In genomic region chr15:68559342-68560310, GRCh38 we compare ENCODE assay signal across 1 cellular context.
TF ChIP-seq lines count a peak whose summit lies in the region.

No MANE protein-coding gene starts in this region.

TF ChIP-seq in GM12878, 131 proteins besides CTCF, POLR2A, EP300 and RAD21 (continued from another document and continues in another):
- TF ChIP-seq E2F8 (IDR thresholded peaks at IDR 0.05; ENCODE audit: low read depth, partially characterized antibody): no peak
- TF ChIP-seq ZBED1 (IDR thresholded peaks at IDR 0.05; ENCODE audit: borderline replicate concordance): no peak
- TF ChIP-seq MYB (IDR thresholded peaks at IDR 0.05; ENCODE audit: borderline replicate concordance, low read depth, low read length): no peak
- TF ChIP-seq MTA2 (IDR thresholded peaks at IDR 0.05; ENCODE audit: low read depth): no peak
- no peak for TF ChIP-seq ZNF384 (IDR thresholded peaks at IDR 0.05; ENCODE audit: borderline replicate concordance, low read depth, low read length)
- TF ChIP-seq WRNIP1 (IDR thresholded peaks at IDR 0.05; ENCODE audit: borderline replicate concordance, low read depth, low read length): no peak
- TF ChIP-seq, protein P1, sequence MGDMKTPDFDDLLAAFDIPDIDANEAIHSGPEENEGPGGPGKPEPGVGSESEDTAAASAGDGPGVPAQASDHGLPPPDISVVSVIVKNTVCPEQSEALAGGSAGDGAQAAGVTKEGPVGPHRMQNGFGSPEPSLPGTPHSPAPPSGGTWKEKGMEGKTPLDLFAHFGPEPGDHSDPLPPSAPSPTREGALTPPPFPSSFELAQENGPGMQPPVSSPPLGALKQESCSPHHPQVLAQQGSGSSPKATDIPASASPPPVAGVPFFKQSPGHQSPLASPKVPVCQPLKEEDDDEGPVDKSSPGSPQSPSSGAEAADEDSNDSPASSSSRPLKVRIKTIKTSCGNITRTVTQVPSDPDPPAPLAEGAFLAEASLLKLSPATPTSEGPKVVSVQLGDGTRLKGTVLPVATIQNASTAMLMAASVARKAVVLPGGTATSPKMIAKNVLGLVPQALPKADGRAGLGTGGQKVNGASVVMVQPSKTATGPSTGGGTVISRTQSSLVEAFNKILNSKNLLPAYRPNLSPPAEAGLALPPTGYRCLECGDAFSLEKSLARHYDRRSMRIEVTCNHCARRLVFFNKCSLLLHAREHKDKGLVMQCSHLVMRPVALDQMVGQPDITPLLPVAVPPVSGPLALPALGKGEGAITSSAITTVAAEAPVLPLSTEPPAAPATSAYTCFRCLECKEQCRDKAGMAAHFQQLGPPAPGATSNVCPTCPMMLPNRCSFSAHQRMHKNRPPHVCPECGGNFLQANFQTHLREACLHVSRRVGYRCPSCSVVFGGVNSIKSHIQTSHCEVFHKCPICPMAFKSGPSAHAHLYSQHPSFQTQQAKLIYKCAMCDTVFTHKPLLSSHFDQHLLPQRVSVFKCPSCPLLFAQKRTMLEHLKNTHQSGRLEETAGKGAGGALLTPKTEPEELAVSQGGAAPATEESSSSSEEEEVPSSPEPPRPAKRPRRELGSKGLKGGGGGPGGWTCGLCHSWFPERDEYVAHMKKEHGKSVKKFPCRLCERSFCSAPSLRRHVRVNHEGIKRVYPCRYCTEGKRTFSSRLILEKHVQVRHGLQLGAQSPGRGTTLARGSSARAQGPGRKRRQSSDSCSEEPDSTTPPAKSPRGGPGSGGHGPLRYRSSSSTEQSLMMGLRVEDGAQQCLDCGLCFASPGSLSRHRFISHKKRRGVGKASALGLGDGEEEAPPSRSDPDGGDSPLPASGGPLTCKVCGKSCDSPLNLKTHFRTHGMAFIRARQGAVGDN (IDR thresholded peaks at IDR 0.05): no peak
- no peak for TF ChIP-seq RCOR1 (conservative IDR thresholded peaks at IDR 0.05; ENCODE audit: low read depth, low read length)
- TF ChIP-seq, protein P2, sequence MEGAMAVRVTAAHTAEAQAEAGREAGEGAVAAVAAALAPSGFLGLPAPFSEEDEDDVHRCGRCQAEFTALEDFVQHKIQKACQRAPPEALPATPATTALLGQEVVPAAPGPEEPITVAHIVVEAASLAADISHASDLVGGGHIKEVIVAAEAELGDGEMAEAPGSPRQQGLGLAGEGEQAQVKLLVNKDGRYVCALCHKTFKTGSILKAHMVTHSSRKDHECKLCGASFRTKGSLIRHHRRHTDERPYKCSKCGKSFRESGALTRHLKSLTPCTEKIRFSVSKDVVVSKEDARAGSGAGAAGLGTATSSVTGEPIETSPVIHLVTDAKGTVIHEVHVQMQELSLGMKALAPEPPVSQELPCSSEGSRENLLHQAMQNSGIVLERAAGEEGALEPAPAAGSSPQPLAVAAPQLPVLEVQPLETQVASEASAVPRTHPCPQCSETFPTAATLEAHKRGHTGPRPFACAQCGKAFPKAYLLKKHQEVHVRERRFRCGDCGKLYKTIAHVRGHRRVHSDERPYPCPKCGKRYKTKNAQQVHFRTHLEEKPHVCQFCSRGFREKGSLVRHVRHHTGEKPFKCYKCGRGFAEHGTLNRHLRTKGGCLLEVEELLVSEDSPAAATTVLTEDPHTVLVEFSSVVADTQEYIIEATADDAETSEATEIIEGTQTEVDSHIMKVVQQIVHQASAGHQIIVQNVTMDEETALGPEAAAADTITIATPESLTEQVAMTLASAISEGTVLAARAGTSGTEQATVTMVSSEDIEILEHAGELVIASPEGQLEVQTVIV (IDR thresholded peaks at IDR 0.05; ENCODE audit: borderline replicate concordance, partially characterized antibody): no peak
- no peak for TF ChIP-seq IRF3 (IDR thresholded peaks at IDR 0.05)
- TF ChIP-seq IRF4 (IDR thresholded peaks at IDR 0.05; ENCODE audit: low read depth, low read length): no peak
- TF ChIP-seq JUNB (IDR thresholded peaks at IDR 0.05): no peak
- peak; percentile 79; the same call in 1 of the 2 replicates for TF ChIP-seq MAX (IDR thresholded peaks at IDR 0.05; ENCODE audit: low read depth, low read length)
- TF ChIP-seq CBX5 (IDR thresholded peaks at IDR 0.05; ENCODE audit: low read depth): no peak
- TF ChIP-seq ZNF217 (IDR thresholded peaks at IDR 0.05): no peak
- TF ChIP-seq SIN3A (IDR thresholded peaks at IDR 0.05; ENCODE audit: low read depth, low read length): no peak
- no peak for TF ChIP-seq SMAD5 (IDR thresholded peaks at IDR 0.05; ENCODE audit: low read depth)
- no peak for TF ChIP-seq NR2C1 (IDR thresholded peaks at IDR 0.05)
- no peak for TF ChIP-seq BCL11A (IDR thresholded peaks at IDR 0.05; ENCODE audit: low read depth, low read length)
- peak; percentile 53; the same call in 1 of the 2 replicates for TF ChIP-seq YY1 (IDR thresholded peaks at IDR 0.05; ENCODE audit: low read depth, low read length)
- TF ChIP-seq NR2F1 (conservative IDR thresholded peaks at IDR 0.05): no peak
- TF ChIP-seq NFXL1 (IDR thresholded peaks at IDR 0.05; ENCODE audit: borderline replicate concordance): no peak
- TF ChIP-seq RUNX3 (IDR thresholded peaks at IDR 0.05; ENCODE audit: low read length): peak; percentile 9; the same call in 1 of the 2 replicates
- TF ChIP-seq ZZZ3 (IDR thresholded peaks at IDR 0.05; ENCODE audit: control insufficient read depth, insufficient read length, low read depth): no peak
- TF ChIP-seq MEF2A (IDR thresholded peaks at IDR 0.05; ENCODE audit: insufficient read depth, low read depth, low read length): no peak
- TF ChIP-seq, protein P3, sequence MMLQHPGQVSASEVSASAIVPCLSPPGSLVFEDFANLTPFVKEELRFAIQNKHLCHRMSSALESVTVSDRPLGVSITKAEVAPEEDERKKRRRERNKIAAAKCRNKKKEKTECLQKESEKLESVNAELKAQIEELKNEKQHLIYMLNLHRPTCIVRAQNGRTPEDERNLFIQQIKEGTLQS (IDR thresholded peaks at IDR 0.05; ENCODE audit: borderline replicate concordance, extremely low read depth, low read depth, low read length): no peak
- no peak for TF ChIP-seq HDAC2 (IDR thresholded peaks at IDR 0.05)
- TF ChIP-seq TCF12 (IDR thresholded peaks at IDR 0.05; ENCODE audit: low read depth, low read length): no peak
- TF ChIP-seq RB1 (IDR thresholded peaks at IDR 0.05; ENCODE audit: borderline replicate concordance): 0 out of 2 replicates have a peak, but pooled peaks have one; percentile 42
- no peak for TF ChIP-seq TCF3 (IDR thresholded peaks at IDR 0.05; ENCODE audit: borderline replicate concordance, insufficient read depth, low read depth, low read length)
- TF ChIP-seq TAF1 (IDR thresholded peaks at IDR 0.05; ENCODE audit: borderline replicate concordance, low read depth, low read length): no peak
- TF ChIP-seq CHD4 (IDR thresholded peaks at IDR 0.05): no peak
- TF ChIP-seq ASH2L (IDR thresholded peaks at IDR 0.05; ENCODE audit: borderline replicate concordance, low read depth): no peak
- no peak for TF ChIP-seq NRF1 (conservative IDR thresholded peaks at IDR 0.05; ENCODE audit: low read depth, low read length)
- TF ChIP-seq MYC (IDR thresholded peaks at IDR 0.05; ENCODE audit: insufficient read depth, insufficient read length, insufficient replicate concordance, low read length, severe bottlenecking): peak; percentile 42
- TF ChIP-seq, protein P4, sequence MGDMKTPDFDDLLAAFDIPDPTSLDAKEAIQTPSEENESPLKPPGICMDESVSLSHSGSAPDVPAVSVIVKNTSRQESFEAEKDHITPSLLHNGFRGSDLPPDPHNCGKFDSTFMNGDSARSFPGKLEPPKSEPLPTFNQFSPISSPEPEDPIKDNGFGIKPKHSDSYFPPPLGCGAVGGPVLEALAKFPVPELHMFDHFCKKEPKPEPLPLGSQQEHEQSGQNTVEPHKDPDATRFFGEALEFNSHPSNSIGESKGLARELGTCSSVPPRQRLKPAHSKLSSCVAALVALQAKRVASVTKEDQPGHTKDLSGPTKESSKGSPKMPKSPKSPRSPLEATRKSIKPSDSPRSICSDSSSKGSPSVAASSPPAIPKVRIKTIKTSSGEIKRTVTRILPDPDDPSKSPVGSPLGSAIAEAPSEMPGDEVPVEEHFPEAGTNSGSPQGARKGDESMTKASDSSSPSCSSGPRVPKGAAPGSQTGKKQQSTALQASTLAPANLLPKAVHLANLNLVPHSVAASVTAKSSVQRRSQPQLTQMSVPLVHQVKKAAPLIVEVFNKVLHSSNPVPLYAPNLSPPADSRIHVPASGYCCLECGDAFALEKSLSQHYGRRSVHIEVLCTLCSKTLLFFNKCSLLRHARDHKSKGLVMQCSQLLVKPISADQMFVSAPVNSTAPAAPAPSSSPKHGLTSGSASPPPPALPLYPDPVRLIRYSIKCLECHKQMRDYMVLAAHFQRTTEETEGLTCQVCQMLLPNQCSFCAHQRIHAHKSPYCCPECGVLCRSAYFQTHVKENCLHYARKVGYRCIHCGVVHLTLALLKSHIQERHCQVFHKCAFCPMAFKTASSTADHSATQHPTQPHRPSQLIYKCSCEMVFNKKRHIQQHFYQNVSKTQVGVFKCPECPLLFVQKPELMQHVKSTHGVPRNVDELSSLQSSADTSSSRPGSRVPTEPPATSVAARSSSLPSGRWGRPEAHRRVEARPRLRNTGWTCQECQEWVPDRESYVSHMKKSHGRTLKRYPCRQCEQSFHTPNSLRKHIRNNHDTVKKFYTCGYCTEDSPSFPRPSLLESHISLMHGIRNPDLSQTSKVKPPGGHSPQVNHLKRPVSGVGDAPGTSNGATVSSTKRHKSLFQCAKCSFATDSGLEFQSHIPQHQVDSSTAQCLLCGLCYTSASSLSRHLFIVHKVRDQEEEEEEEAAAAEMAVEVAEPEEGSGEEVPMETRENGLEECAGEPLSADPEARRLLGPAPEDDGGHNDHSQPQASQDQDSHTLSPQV (IDR thresholded peaks at IDR 0.05): no peak
- no peak for TF ChIP-seq CBX3 (IDR thresholded peaks at IDR 0.05; ENCODE audit: borderline replicate concordance, low read depth)
- TF ChIP-seq YBX1 (IDR thresholded peaks at IDR 0.05): no peak
- TF ChIP-seq, protein P5, sequence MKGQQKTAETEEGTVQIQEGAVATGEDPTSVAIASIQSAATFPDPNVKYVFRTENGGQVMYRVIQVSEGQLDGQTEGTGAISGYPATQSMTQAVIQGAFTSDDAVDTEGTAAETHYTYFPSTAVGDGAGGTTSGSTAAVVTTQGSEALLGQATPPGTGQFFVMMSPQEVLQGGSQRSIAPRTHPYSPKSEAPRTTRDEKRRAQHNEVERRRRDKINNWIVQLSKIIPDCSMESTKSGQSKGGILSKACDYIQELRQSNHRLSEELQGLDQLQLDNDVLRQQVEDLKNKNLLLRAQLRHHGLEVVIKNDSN (IDR thresholded peaks at IDR 0.05; ENCODE audit: borderline replicate concordance, extremely low read length, insufficient read depth, low read depth, low read length): peak; percentile 12
- TF ChIP-seq EED (IDR thresholded peaks at IDR 0.05; ENCODE audit: low read depth): no peak; the same call in 1 of the 2 replicates
- TF ChIP-seq EGR1 (IDR thresholded peaks at IDR 0.05; ENCODE audit: borderline replicate concordance in 1 of 2, low read depth in 2 of 2, low read length in 2 of 2): no peak
- TF ChIP-seq FOXM1 (IDR thresholded peaks at IDR 0.05; ENCODE audit: low read depth, low read length): no peak
- TF ChIP-seq ZBTB40 (IDR thresholded peaks at IDR 0.05; ENCODE audit: borderline replicate concordance): no peak
- TF ChIP-seq EZH2 (IDR thresholded peaks at IDR 0.05; ENCODE audit: borderline replicate concordance, control insufficient read depth, low read depth, low read length): no peak
